Comparison of ENCODE assay signal across 17 cellular contexts in the genomic region with DNA sequence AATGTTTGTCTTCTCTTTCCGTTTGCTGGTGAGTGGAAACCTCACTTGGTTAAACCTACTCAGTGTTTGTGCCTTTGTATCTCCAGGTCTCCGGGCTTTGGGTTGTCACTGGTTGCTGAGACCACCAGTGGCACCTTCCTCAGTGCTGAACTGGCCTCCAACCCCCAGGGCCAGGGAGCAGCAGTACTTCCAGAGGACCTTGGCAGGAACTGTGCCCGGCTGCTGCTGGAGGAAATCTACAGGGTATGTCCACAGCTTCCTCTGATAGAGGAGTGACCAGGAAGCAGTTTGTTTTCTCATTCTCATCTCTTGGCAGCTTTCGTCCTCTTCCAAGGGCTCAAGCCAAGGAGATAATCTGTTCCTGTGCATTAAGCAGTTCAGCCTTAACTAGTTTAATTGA. TPM values are rescaled to one million over a fixed set of nuclear protein-coding genes. Genes with fewer than 3 reads are reported as not detected.
DNase-seq lines count a peak whose midpoint lies in the region; ATAC-seq and TF ChIP-seq lines count a peak whose summit lies in the region.
"Had no signal": no experiment of that assay in that cellular context is flagged by ENCODE, and none has a peak within 500 bp of the region (broad histone marks: within the 10 kb centered on the region; RNA-seq: fewer than 3 reads in every experiment).

No MANE protein-coding gene starts in this region.

- no peak for DNase-seq in activated naive CD4-positive, alpha-beta T cell treated with anti-CD3 and anti-CD28 coated beads, Interleukin-2, amount 10 ng/mL, durations not matched to agents 7 days and 5 days
- DNase-seq in activated naive CD4-positive, alpha-beta T cell treated with Interleukin-2 at 50 U/mL for 16 hours = no peak
- no peak for DNase-seq in activated CD4-positive, alpha-beta memory T cell treated with anti-CD3 and anti-CD28 coated beads, Interleukin-2, amount 10 ng/mL, durations not matched to agents 7 days and 5 days
- DNase-seq in right lobe of liver (peak in 1 of 3 donors; percentile 63), upper lobe of right lung (no peak), right atrium auricular region (ENCODE audit: low spot score) (no peak)
- DNase-seq: ACHN; AML-193; H7; NCI-H1436; NCI-H2029; NCI-H2171; NCI-H446; NCI-H69; NK-92 treated with Interleukin-12 subunit alpha and Interleukin-12 subunit beta, amount 100 ng/mL, for 24 hours had no signal

- H3K9me3 ChIP-seq in right lobe of liver = no peaks in the 10 kb centered on the region
- H3K9me3 ChIP-seq in upper lobe of right lung = no peaks in the 10 kb centered on the region
- H3K9me3 ChIP-seq in right atrium auricular region = no peaks in the 10 kb centered on the region

- H3K9me3 Mint-ChIP-seq in activated naive CD4-positive, alpha-beta T cell treated with anti-CD3 and anti-CD28 coated beads, Interleukin-2, amount 10 ng/mL, durations not matched to agents 7 days and 5 days = no peaks in the 10 kb centered on the region
- H3K9me3 Mint-ChIP-seq in activated CD4-positive, alpha-beta memory T cell treated with anti-CD3 and anti-CD28 coated beads, Interleukin-2, amount 10 ng/mL, durations not matched to agents 7 days and 5 days = no peaks in the 10 kb centered on the region

- H3K36me3 ChIP-seq in right lobe of liver (peaks cover 0 to 36% (median 12%) of the 10 kb centered on the region in 4 donors), upper lobe of right lung (peaks cover 68% of the 10 kb centered on the region), right atrium auricular region (peaks cover 20% of the 10 kb centered on the region)

- H3K27me3 ChIP-seq in right lobe of liver (no peaks in the 10 kb centered on the region), upper lobe of right lung (no peaks in the 10 kb centered on the region), right atrium auricular region (no peaks in the 10 kb centered on the region)

- H3K4me3 Mint-ChIP-seq in activated naive CD4-positive, alpha-beta T cell treated with anti-CD3 and anti-CD28 coated beads, Interleukin-2, amount 10 ng/mL, durations not matched to agents 7 days and 5 days = no peak overlapping the region
- peak overlapping the region; percentile 28 for H3K4me3 Mint-ChIP-seq in activated CD4-positive, alpha-beta memory T cell treated with anti-CD3 and anti-CD28 coated beads, Interleukin-2, amount 10 ng/mL, durations not matched to agents 7 days and 5 days

- POLR2A ChIA-PET in activated CD4-positive, alpha-beta memory T cell treated with anti-CD3 and anti-CD28 coated beads, Interleukin-2, amount 10 ng/mL, durations not matched to agents 7 days and 5 days (lab: Charles Lee) = interaction anchor here (0.8 to 1.1 kb wide), 3 partner anchors 9 to 82 kb away, joined by 3 to 5 read pairs (median 3); a partner anchor contains a TSS

- peak overlapping the region; percentile 47 for H3K27ac Mint-ChIP-seq in activated naive CD4-positive, alpha-beta T cell treated with anti-CD3 and anti-CD28 coated beads, Interleukin-2, amount 10 ng/mL, durations not matched to agents 7 days and 5 days
- H3K27ac Mint-ChIP-seq in activated CD4-positive, alpha-beta memory T cell treated with anti-CD3 and anti-CD28 coated beads, Interleukin-2, amount 10 ng/mL, durations not matched to agents 7 days and 5 days = peak overlapping the region; percentile 73

- no peak for TF ChIP-seq POLR2A in right lobe of liver (IDR thresholded peaks at IDR 0.05)
- no peak for TF ChIP-seq POLR2A in GM18505 (IDR thresholded peaks at IDR 0.05; ENCODE audit: borderline replicate concordance, extremely low read depth, insufficient read depth, insufficient read length)

- TF ChIP-seq CTCF in right lobe of liver (IDR thresholded peaks at IDR 0.05) (no peak), upper lobe of right lung (IDR thresholded peaks at IDR 0.05) (no peak), right atrium auricular region (IDR thresholded peaks at IDR 0.05) (no peak)

- H3K36me3 Mint-ChIP-seq in activated naive CD4-positive, alpha-beta T cell treated with anti-CD3 and anti-CD28 coated beads, Interleukin-2, amount 10 ng/mL, durations not matched to agents 7 days and 5 days = peaks cover 29% of the 10 kb centered on the region
- peaks cover 34% of the 10 kb centered on the region for H3K36me3 Mint-ChIP-seq in activated CD4-positive, alpha-beta memory T cell treated with anti-CD3 and anti-CD28 coated beads, Interleukin-2, amount 10 ng/mL, durations not matched to agents 7 days and 5 days (ENCODE audit: low read depth)

- H3K27ac ChIP-seq in right lobe of liver (peak overlapping the region in 2 of 3 donors; percentile 20 to 95), upper lobe of right lung (peak overlapping the region; percentile 34), right atrium auricular region (no peak overlapping the region)
- H3K27ac ChIP-seq: KMS-11 had no signal

- H3K4me1 ChIP-seq in right lobe of liver = peaks cover 0 to 52% (median 2%) of the 10 kb centered on the region in 4 donors
- H3K4me1 ChIP-seq in upper lobe of right lung = no peaks in the 10 kb centered on the region
- H3K4me1 ChIP-seq in right atrium auricular region = no peaks in the 10 kb centered on the region

- CTCF ChIA-PET in activated naive CD4-positive, alpha-beta T cell treated with anti-CD3 and anti-CD28 coated beads, Interleukin-2, amount 10 ng/mL, durations not matched to agents 7 days and 5 days (lab: Charles Lee) = no interaction called here
- CTCF ChIA-PET in activated CD4-positive, alpha-beta memory T cell treated with anti-CD3 and anti-CD28 coated beads, Interleukin-2, amount 10 ng/mL, durations not matched to agents 7 days and 5 days (lab: Charles Lee) = interaction anchor here (0.7 kb wide), 1 partner anchor 87 kb away, joined by 3 read pairs; no protein-coding TSS in a partner anchor

- no peaks in the 10 kb centered on the region for H3K27me3 Mint-ChIP-seq in activated naive CD4-positive, alpha-beta T cell treated with anti-CD3 and anti-CD28 coated beads, Interleukin-2, amount 10 ng/mL, durations not matched to agents 7 days and 5 days
- no peaks in the 10 kb centered on the region for H3K27me3 Mint-ChIP-seq in activated CD4-positive, alpha-beta memory T cell treated with anti-CD3 and anti-CD28 coated beads, Interleukin-2, amount 10 ng/mL, durations not matched to agents 7 days and 5 days

- intact Hi-C loops in right lobe of liver (cut with DNase I) = no loop called here
- intact Hi-C loops in upper lobe of right lung (cut with DNase I) = no loop called here

- ATAC-seq in right lobe of liver = no peak
- ATAC-seq in upper lobe of right lung = peak; percentile 46
- no peak for ATAC-seq in GM18505 (IDR thresholded peaks at IDR 0.05; ENCODE audit: unreplicated experiment)

- no peak overlapping the region for H3K4me3 ChIP-seq in right lobe of liver
- H3K4me3 ChIP-seq in upper lobe of right lung = no peak overlapping the region
- no peak overlapping the region for H3K4me3 ChIP-seq in right atrium auricular region

- H3K4me1 Mint-ChIP-seq in activated naive CD4-positive, alpha-beta T cell treated with anti-CD3 and anti-CD28 coated beads, Interleukin-2, amount 10 ng/mL, durations not matched to agents 7 days and 5 days = peaks cover 14% of the 10 kb centered on the region
- peaks cover 26% of the 10 kb centered on the region for H3K4me1 Mint-ChIP-seq in activated CD4-positive, alpha-beta memory T cell treated with anti-CD3 and anti-CD28 coated beads, Interleukin-2, amount 10 ng/mL, durations not matched to agents 7 days and 5 days

- WGBS in right lobe of liver (ENCODE audit: insufficient coverage, low coverage, low lambda C conversion rate, missing lambda C conversion rate) = 38% methylated on average over 4 of the region's 4 CpGs

RNA-seq across cellular contexts. Expression of a gene that starts 51.7 kb away (rescaled TPM):
- total RNA-seq in activated CD4-positive, alpha-beta memory T cell treated with anti-CD3 and anti-CD28 coated beads, Interleukin-2, amount 10 ng/mL, durations not matched to agents 7 days and 5 days = 10 to 100 TPM; 11.5 to 12.3 TPM
- total RNA-seq in right lobe of liver (100 to 1,000 TPM in 1 of 6 experiments, 10 to 100 TPM in 5; 20.2 to 108 (median 63.4) TPM), upper lobe of right lung (19.6 TPM), right atrium auricular region (1 to 10 TPM; 7.2 to 8.6 TPM)

Comparison
In these comparisons a context has a peak if more than half of its experiments do, and no peak if none do; other contexts are left out.
1. H3K27ac ChIP-seq: peak in right lobe of liver (2 of 3) and upper lobe of right lung (single experiment); none in right atrium auricular region (0 of 2).